In genomic region chr4:87391783-87392054, GRCh38 we compare ENCODE assay signal across 8 cellular contexts. TPM values are rescaled to one million over a fixed set of nuclear protein-coding genes. Genes with fewer than 3 reads are reported as not detected.
DNase-seq lines count a peak whose midpoint lies in the region; ATAC-seq, FAIRE-seq and TF ChIP-seq lines count a peak whose summit lies in the region.

No MANE protein-coding gene starts in this region.

- in situ Hi-C loops in IMR-90 (cut with MboI; ENCODE audit: low sequenced_read_pairs), result no loop called here

- 26% methylated on average over 6 of the region's 6 CpGs for WGBS in A549 (ENCODE audit: missing lambda C conversion rate)
- 63% methylated on average over 2 of the region's 6 CpGs; no CpG with 5 or more reads in 1 of the 2 experiments for WGBS in IMR-90 (ENCODE audit: extremely low coverage in 2 of 2, insufficient read length in 1 of 2), 2 experiments

- TF ChIP-seq RAD21 in A549 (conservative IDR thresholded peaks at IDR 0.05 in 1 of 2, IDR thresholded peaks at IDR 0.05 in 1 of 2) (no peak), IMR-90 (IDR thresholded peaks at IDR 0.05; ENCODE audit: low read length) (no peak)

- POLR2A ChIA-PET in A549 (lab: Yijun Ruan, JAX) (interaction anchor here (0.6 to 2.3 kb wide), 4 partner anchors 8 to 31 kb away, joined by 3 to 28 read pairs (median 4); partner anchors contain the start of gene NUDT9), IMR-90 (lab: Charles Lee; ENCODE audit: unreplicated experiment) (interaction anchor here (0.7 to 1.6 kb wide), 2 partner anchors 9 to 31 kb away, joined by 8 to 10 read pairs; partner anchors contain the start of gene NUDT9)

- H3K27me3 ChIP-seq in IMR-90 (ENCODE audit: control insufficient read depth, insufficient read depth, low read length) (no peaks in the 10 kb centered on the region), mucosa of rectum (ENCODE audit: control insufficient read depth in 2 of 2, insufficient read depth in 2 of 2, low read length in 2 of 2) (no peaks in the 10 kb centered on the region)

- DNase-seq in A549 (ENCODE audit: low read depth in 1 of 2, low spot score in 1 of 2) (no peak), IMR-90 (no peak), cerebellar cortex (ENCODE audit: low spot score) (peak; percentile 26), ecto neural progenitor cell (ENCODE audit: low spot score) (no peak), AG08395 (ENCODE audit: low spot score) (no peak), D721Med (ENCODE audit: insufficient read length, low spot score) (no peak)

- CTCF ChIA-PET in A549 (lab: Yijun Ruan, JAX) (interaction anchor here (2.0 to 2.5 kb wide), 2 partner anchors 12 to 16 kb away, joined by 7 to 17 read pairs; no protein-coding TSS in a partner anchor), IMR-90 (lab: Yijun Ruan, JAX) (interaction anchor here (0.7 to 1.2 kb wide), 2 partner anchors 17 to 797 kb away, joined by 3 read pairs; no protein-coding TSS in a partner anchor)

- FAIRE-seq in A549 (lab: Jason Lieb, UNC) (no peak), D721Med (lab: Jason Lieb, UNC) (no peak)

- H2AFZ ChIP-seq in IMR-90 (replicated peaks; ENCODE audit: low read length, poor library complexity), result peak overlapping the region; percentile 92

- no peak for TF ChIP-seq EP300 in A549 (IDR thresholded peaks at IDR 0.05)

- no peak overlapping the region for H2BK20ac ChIP-seq in IMR-90 (ENCODE audit: low read depth, low read length)

- no peaks in the 10 kb centered on the region for H4K20me1 ChIP-seq in IMR-90 (ENCODE audit: insufficient read depth, low read length)

- H3K4ac ChIP-seq in IMR-90 (ENCODE audit: low read depth, low read length), result peak overlapping the region; percentile 51; the same call in 1 of the 2 replicates

- peak overlapping the region; percentile 56; the same call in 1 of the 2 replicates for H4K91ac ChIP-seq in IMR-90 (ENCODE audit: insufficient read depth, low read depth, low read length)

- H3K9me3 ChIP-seq in A549, result no peaks in the 10 kb centered on the region
- peaks cover 2% of the 10 kb centered on the region; the same call in 1 of the 2 replicates for H3K9me3 ChIP-seq in IMR-90 (ENCODE audit: control insufficient read depth, insufficient read depth, low read length)
- no peaks in the 10 kb centered on the region for H3K9me3 ChIP-seq in mucosa of rectum (ENCODE audit: control insufficient read depth in 2 of 2, low read length in 2 of 2)

- TF ChIP-seq POLR2A in A549 (IDR thresholded peaks at IDR 0.05; ENCODE audit: low read length), result no peak
- TF ChIP-seq POLR2A in IMR-90 (IDR thresholded peaks at IDR 0.05; ENCODE audit: low read depth, low read length), result no peak

- no peak overlapping the region for H2BK15ac ChIP-seq in IMR-90 (ENCODE audit: low read depth, low read length)

- H3K9ac ChIP-seq in IMR-90 (ENCODE audit: low read depth, low read length) (peak overlapping the region; percentile 83), mucosa of rectum (ENCODE audit: low read depth in 1 of 2, low read length in 2 of 2) (peak overlapping the region; percentile 92 to 97)

- peak overlapping the region; percentile 61; the same call in 1 of the 2 replicates for H3K23ac ChIP-seq in IMR-90 (ENCODE audit: low read depth, low read length)

- peak overlapping the region; percentile 50; the same call in 1 of the 2 replicates for H3K14ac ChIP-seq in IMR-90 (replicated peaks; ENCODE audit: low read depth, low read length)

- H4K8ac ChIP-seq in IMR-90 (ENCODE audit: low read depth in 2 of 2, low read length in 2 of 2), result peak overlapping the region; percentile 60 to 76

- peak overlapping the region; percentile 59 for H2BK5ac ChIP-seq in IMR-90 (ENCODE audit: low read depth, low read length, poor library complexity, severe bottlenecking)

- peak overlapping the region; percentile 63 for H3K4me2 ChIP-seq in A549
- H3K4me2 ChIP-seq in IMR-90 (ENCODE audit: low read depth, low read length), result peak overlapping the region; percentile 74

- H3K4me1 ChIP-seq in A549, result peaks cover 7% of the 10 kb centered on the region; the same call in 1 of the 3 replicates
- H3K4me1 ChIP-seq in IMR-90 (ENCODE audit: control insufficient read depth, insufficient read depth, low read length), result 0 out of 2 replicates have a peak, but pooled peaks cover 2% of the 10 kb centered on the region
- peaks cover 4 to 12% of the 10 kb centered on the region in 2 donors for H3K4me1 ChIP-seq in mucosa of rectum (ENCODE audit: control insufficient read depth in 2 of 2, insufficient read depth in 2 of 2, low read length in 2 of 2)

- H2AK9ac ChIP-seq in IMR-90 (replicated peaks; ENCODE audit: low read depth, low read length, poor library complexity), result no peak overlapping the region

- peak overlapping the region; percentile 82; the same call in 1 of the 2 replicates for H2BK120ac ChIP-seq in IMR-90 (ENCODE audit: low read depth, low read length)

- BruUV-seq in IMR-90 (replicated peaks; lab: Mats Ljungman, UMichigan), result no TSS peak

- ATAC-seq in A549 (no peak), IMR-90 (ENCODE audit: low read depth) (no peak), HG02610 (IDR thresholded peaks at IDR 0.05; ENCODE audit: unreplicated experiment) (no peak)

- H3K18ac ChIP-seq in IMR-90 (ENCODE audit: low read depth, low read length), result no peak overlapping the region

- no peak overlapping the region; the same call in 1 of the 2 replicates for H3K56ac ChIP-seq in IMR-90 (ENCODE audit: extremely low read depth, insufficient read depth, low read length)

- intact Hi-C loops in IMR-90 (cut with micrococcal nuclease), result loop anchor here (2.0 kb wide), 2 partner anchors 17 to 31 kb away; partner anchors contain the start of gene NUDT9

- H3K9me1 ChIP-seq in IMR-90 (ENCODE audit: insufficient read depth, low read length), result no peaks in the 10 kb centered on the region

- dilution Hi-C loops in IMR-90 (cut with HindIII; ENCODE audit: low sequenced_read_pairs, unreplicated experiment), result no loop called here

- peak overlapping the region; percentile 22 for H4K5ac ChIP-seq in IMR-90 (ENCODE audit: low read depth, low read length)

- peak overlapping the region; percentile 90 to 93 for H3K27ac ChIP-seq in A549
- peak overlapping the region; percentile 82 for H3K27ac ChIP-seq in IMR-90 (ENCODE audit: insufficient read depth, low read length)
- peak overlapping the region; percentile 89 to 95 for H3K27ac ChIP-seq in mucosa of rectum (ENCODE audit: low read depth in 2 of 2, low read length in 2 of 2)

- H3K4me3 ChIP-seq in A549, result peak overlapping the region; percentile 69
- H3K4me3 ChIP-seq in IMR-90 (ENCODE audit: insufficient read depth, low read depth, low read length), result peak overlapping the region; percentile 66
- peak overlapping the region; percentile 84 to 99 for H3K4me3 ChIP-seq in mucosa of rectum (ENCODE audit: low read length in 2 of 2)

- H3K36me3 ChIP-seq in IMR-90 (ENCODE audit: control insufficient read depth, insufficient read depth, low read length), result peaks cover 4% of the 10 kb centered on the region; the same call in 1 of the 2 replicates
- no peaks in the 10 kb centered on the region for H3K36me3 ChIP-seq in mucosa of rectum (ENCODE audit: control insufficient read depth in 2 of 2, insufficient read depth in 2 of 2, low read length in 2 of 2)

- H2AK5ac ChIP-seq in IMR-90 (ENCODE audit: low read depth, low read length), result no peak overlapping the region

- no peak for TF ChIP-seq CTCF in A549 (IDR thresholded peaks at IDR 0.05)
- TF ChIP-seq CTCF in IMR-90 (conservative IDR thresholded peaks at IDR 0.05; ENCODE audit: low read depth, low read length), result no peak
- TF ChIP-seq CTCF in D721Med (IDR thresholded peaks at IDR 0.05; ENCODE audit: insufficient read depth, missing control alignments), result no peak

- H3K79me1 ChIP-seq in IMR-90 (ENCODE audit: low read depth in 1 of 2, low read length in 2 of 2), result peaks cover 12 to 35% of the 10 kb centered on the region in 2 experiments; a peak in 2 of 4 replicates

TF ChIP-seq in A549, 52 proteins besides CTCF, POLR2A, EP300 and RAD21 (continues in another document):
- TF ChIP-seq HOXB5 (CRISPR knock-in tag; IDR thresholded peaks at IDR 0.05) (no peak), RFX5 (IDR thresholded peaks at IDR 0.05) (no peak), GATA3 (IDR thresholded peaks at IDR 0.05; ENCODE audit: borderline replicate concordance) (no peak), CBX8 (IDR thresholded peaks at IDR 0.05) (no peak), JUNB (IDR thresholded peaks at IDR 0.05) (no peak), NFE2L2 (conservative IDR thresholded peaks at IDR 0.05; ENCODE audit: low read length) (no peak)

TF ChIP-seq in IMR-90, 13 proteins besides CTCF, POLR2A, EP300 and RAD21 (continues in another document):
- TF ChIP-seq MAZ (IDR thresholded peaks at IDR 0.05; ENCODE audit: borderline replicate concordance, low read depth, low read length) (no peak), MAFK (IDR thresholded peaks at IDR 0.05; ENCODE audit: low read depth, low read length) (no peak), MXI1 (IDR thresholded peaks at IDR 0.05; ENCODE audit: borderline replicate concordance, low read depth, low read length) (no peak), USF2 (IDR thresholded peaks at IDR 0.05; ENCODE audit: low read depth, low read length) (no peak)

RNA-seq across cellular contexts. Expression of gene HSD17B11, which starts 0.7 kb away (rescaled TPM):
- 85.2 and 113 TPM in 2 replicates for polyA plus RNA-seq in A549 (2011; rRNA removed)
- 11.7 and 13.4 TPM in 2 replicates for polyA plus RNA-seq in A549 (2012; cell fraction: cytosol; rRNA removed)
- 4.6 and 6.1 TPM in 2 replicates for polyA plus RNA-seq in A549 (2012; cell fraction: nucleus; rRNA removed)
- polyA plus RNA-seq in A549 (2017; fragmentation: RNase III; extraction: RNeasy Plus Mini Kit Qiagen cat#74134 plus additional on column Dnase treatment), result 42.3 to 53.4 TPM (median 51.5 TPM) in 3 replicates
- polyA minus RNA-seq in A549 (2011; rRNA and poly(A)+ RNA removed), result 17.9 and 20.2 TPM in 2 replicates
- 11.3 and 28.6 TPM in 2 replicates for total RNA-seq in IMR-90 (2012; rRNA removed)
- 8.4 and 12.0 TPM in 2 replicates for polyA plus RNA-seq in IMR-90 (2012; rRNA removed)
- polyA plus RNA-seq in IMR-90 (2012; cell fraction: cytosol; rRNA removed), result 1.6 and 1.7 TPM in 2 replicates
- polyA plus RNA-seq in IMR-90 (2012; cell fraction: nucleus; rRNA removed; ENCODE audit: low replicate concordance), result 0.26 and 4.4 TPM in 2 replicates

RNA-seq across cellular contexts. Expression of gene NUDT9, which starts 30.7 kb away (rescaled TPM):
- polyA plus RNA-seq in A549 (2011; rRNA removed) (29.9 and 44.0 TPM in 2 replicates), A549 (2017; fragmentation: RNase III; extraction: RNeasy Plus Mini Kit Qiagen cat#74134 plus additional on column Dnase treatment) (35.8 to 37.3 TPM (median 36.7 TPM) in 3 replicates), IMR-90 (2012; rRNA removed) (19.3 and 23.5 TPM in 2 replicates)
- polyA plus RNA-seq in A549 (2012; cell fraction: cytosol; rRNA removed), result 13.1 and 15.0 TPM in 2 replicates
- polyA plus RNA-seq in A549 (2012; cell fraction: nucleus; rRNA removed), result 11.9 and 12.4 TPM in 2 replicates
- polyA minus RNA-seq in A549 (2011; rRNA and poly(A)+ RNA removed), result 7.4 and 12.4 TPM in 2 replicates
- 10.0 and 14.2 TPM in 2 replicates for total RNA-seq in IMR-90 (2012; rRNA removed)
- 16.4 and 19.1 TPM in 2 replicates for polyA plus RNA-seq in IMR-90 (2012; cell fraction: cytosol; rRNA removed)
- polyA plus RNA-seq in IMR-90 (2012; cell fraction: nucleus; rRNA removed; ENCODE audit: low replicate concordance), result 9.4 and 18.5 TPM in 2 replicates
